Comparison of ENCODE assay signal across 1 cellular context in genomic region chr22:49999063-49999900, GRCh38.
A peak's percentile ranks its signal among the peaks of the same experiment; 100 is the strongest.
TF ChIP-seq lines count a peak whose summit lies in the region.

No MANE protein-coding gene starts in this region.

TF ChIP-seq in K562, 482 proteins besides CTCF, POLR2A, EP300 and RAD21 (continued from another document and continues in another):
- TF ChIP-seq, protein P1, sequence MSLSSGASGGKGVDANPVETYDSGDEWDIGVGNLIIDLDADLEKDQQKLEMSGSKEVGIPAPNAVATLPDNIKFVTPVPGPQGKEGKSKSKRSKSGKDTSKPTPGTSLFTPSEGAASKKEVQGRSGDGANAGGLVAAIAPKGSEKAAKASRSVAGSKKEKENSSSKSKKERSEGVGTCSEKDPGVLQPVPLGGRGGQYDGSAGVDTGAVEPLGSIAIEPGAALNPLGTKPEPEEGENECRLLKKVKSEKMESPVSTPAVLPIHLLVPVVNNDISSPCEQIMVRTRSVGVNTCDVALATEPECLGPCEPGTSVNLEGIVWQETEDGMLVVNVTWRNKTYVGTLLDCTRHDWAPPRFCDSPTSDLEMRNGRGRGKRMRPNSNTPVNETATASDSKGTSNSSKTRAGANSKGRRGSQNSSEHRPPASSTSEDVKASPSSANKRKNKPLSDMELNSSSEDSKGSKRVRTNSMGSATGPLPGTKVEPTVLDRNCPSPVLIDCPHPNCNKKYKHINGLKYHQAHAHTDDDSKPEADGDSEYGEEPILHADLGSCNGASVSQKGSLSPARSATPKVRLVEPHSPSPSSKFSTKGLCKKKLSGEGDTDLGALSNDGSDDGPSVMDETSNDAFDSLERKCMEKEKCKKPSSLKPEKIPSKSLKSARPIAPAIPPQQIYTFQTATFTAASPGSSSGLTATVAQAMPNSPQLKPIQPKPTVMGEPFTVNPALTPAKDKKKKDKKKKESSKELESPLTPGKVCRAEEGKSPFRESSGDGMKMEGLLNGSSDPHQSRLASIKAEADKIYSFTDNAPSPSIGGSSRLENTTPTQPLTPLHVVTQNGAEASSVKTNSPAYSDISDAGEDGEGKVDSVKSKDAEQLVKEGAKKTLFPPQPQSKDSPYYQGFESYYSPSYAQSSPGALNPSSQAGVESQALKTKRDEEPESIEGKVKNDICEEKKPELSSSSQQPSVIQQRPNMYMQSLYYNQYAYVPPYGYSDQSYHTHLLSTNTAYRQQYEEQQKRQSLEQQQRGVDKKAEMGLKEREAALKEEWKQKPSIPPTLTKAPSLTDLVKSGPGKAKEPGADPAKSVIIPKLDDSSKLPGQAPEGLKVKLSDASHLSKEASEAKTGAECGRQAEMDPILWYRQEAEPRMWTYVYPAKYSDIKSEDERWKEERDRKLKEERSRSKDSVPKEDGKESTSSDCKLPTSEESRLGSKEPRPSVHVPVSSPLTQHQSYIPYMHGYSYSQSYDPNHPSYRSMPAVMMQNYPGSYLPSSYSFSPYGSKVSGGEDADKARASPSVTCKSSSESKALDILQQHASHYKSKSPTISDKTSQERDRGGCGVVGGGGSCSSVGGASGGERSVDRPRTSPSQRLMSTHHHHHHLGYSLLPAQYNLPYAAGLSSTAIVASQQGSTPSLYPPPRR (CRISPR knock-in tag; IDR thresholded peaks at IDR 0.05; ENCODE audit: borderline replicate concordance) = no peak
- TF ChIP-seq EZH2 (IDR thresholded peaks at IDR 0.05; ENCODE audit: borderline replicate concordance, low read depth, low read length) (no peak), ZFPM2 (CRISPR knock-in tag; IDR thresholded peaks at IDR 0.05) (no peak), FIP1L1 (IDR thresholded peaks at IDR 0.05; ENCODE audit: low read depth, low read length, poor library complexity, severe bottlenecking) (no peak), CEBPB (tag; IDR thresholded peaks at IDR 0.05) (no peak), TAF9B (IDR thresholded peaks at IDR 0.05; ENCODE audit: partially characterized antibody) (no peak), MYC (IDR thresholded peaks at IDR 0.05; ENCODE audit: low read depth, low read length) (peak; percentile 50; the same call in 1 of the 2 replicates), MYC (CRISPR knock-in tag; IDR thresholded peaks at IDR 0.05; ENCODE audit: borderline replicate concordance, low read depth) (no peak), PKNOX1 (IDR thresholded peaks at IDR 0.05) (peak; percentile 47; the same call in 1 of the 2 replicates), MGA (IDR thresholded peaks at IDR 0.05) (peak; percentile 32; the same call in 1 of the 2 replicates), NRF1 (conservative IDR thresholded peaks at IDR 0.05 in 1 of 2, IDR thresholded peaks at IDR 0.05 in 1 of 2) (peak; percentile 54 to 61), CREM (IDR thresholded peaks at IDR 0.05; ENCODE audit: low read depth) (peak; percentile 79), ZNF197 (CRISPR knock-in tag; IDR thresholded peaks at IDR 0.05; ENCODE audit: low read depth) (no peak), RREB1 (CRISPR knock-in tag; IDR thresholded peaks at IDR 0.05) (no peak), ZNF780A (CRISPR knock-in tag; IDR thresholded peaks at IDR 0.05) (no peak), NR1H2 (CRISPR knock-in tag; IDR thresholded peaks at IDR 0.05) (no peak), ZNF77 (CRISPR knock-in tag; IDR thresholded peaks at IDR 0.05) (no peak), STAT5A (IDR thresholded peaks at IDR 0.05; ENCODE audit: borderline replicate concordance, low read length) (no peak), HMBOX1 (IDR thresholded peaks at IDR 0.05) (no peak), SRSF1 (IDR thresholded peaks at IDR 0.05; ENCODE audit: low read depth, low read length) (no peak), SP1 (CRISPR knock-in tag; IDR thresholded peaks at IDR 0.05) (peak; percentile 55; the same call in 1 of the 2 replicates), CREB1 (IDR thresholded peaks at IDR 0.05) (no peak), CREB1 (CRISPR knock-in tag; IDR thresholded peaks at IDR 0.05) (0 out of 2 replicates have a peak, but pooled peaks have one; percentile 54), FUS (optimal IDR thresholded peaks at IDR 0.05; ENCODE audit: low read depth, low read length) (no peak), ZBED1 (IDR thresholded peaks at IDR 0.05) (no peak), HNRNPUL1 (IDR thresholded peaks at IDR 0.05; ENCODE audit: low read length) (no peak), PRPF4 (IDR thresholded peaks at IDR 0.05; ENCODE audit: insufficient read depth, low read depth, low read length, poor library complexity, severe bottlenecking) (no peak), KDM2B (CRISPR knock-in tag; IDR thresholded peaks at IDR 0.05) (no peak), DPF2 (IDR thresholded peaks at IDR 0.05) (peak; percentile 39; the same call in 1 of the 2 replicates)
- TF ChIP-seq, protein P2, sequence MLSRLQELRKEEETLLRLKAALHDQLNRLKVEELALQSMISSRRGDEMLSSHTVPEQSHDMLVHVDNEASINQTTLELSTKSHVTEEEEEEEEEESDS (CRISPR knock-in tag; IDR thresholded peaks at IDR 0.05) = no peak
- TF ChIP-seq, protein P3, sequence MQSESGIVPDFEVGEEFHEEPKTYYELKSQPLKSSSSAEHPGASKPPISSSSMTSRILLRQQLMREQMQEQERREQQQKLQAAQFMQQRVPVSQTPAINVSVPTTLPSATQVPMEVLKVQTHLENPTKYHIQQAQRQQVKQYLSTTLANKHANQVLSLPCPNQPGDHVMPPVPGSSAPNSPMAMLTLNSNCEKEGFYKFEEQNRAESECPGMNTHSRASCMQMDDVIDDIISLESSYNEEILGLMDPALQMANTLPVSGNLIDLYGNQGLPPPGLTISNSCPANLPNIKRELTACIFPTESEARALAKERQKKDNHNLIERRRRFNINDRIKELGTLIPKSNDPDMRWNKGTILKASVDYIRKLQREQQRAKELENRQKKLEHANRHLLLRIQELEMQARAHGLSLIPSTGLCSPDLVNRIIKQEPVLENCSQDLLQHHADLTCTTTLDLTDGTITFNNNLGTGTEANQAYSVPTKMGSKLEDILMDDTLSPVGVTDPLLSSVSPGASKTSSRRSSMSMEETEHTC (IDR thresholded peaks at IDR 0.05) = no peak
